ENCODE assay signal across 23 cellular contexts in genomic region chr16:52578007-52578828, GRCh38. TPM values are rescaled to one million over a fixed set of nuclear protein-coding genes. Genes with fewer than 3 reads are reported as not detected.
DNase-seq lines count a peak whose midpoint lies in the region; ATAC-seq and TF ChIP-seq lines count a peak whose summit lies in the region.
"Had no signal": no experiment of that assay in that cellular context is flagged by ENCODE, and none has a peak within 500 bp of the region (broad histone marks: within the 10 kb centered on the region; RNA-seq: fewer than 3 reads in every experiment).

No MANE protein-coding gene starts in this region.

- H3K4me3 ChIP-seq in mucosa of rectum (ENCODE audit: low read length in 2 of 2) (peak overlapping the region; percentile 21 to 23), foreskin fibroblast (ENCODE audit: low read depth in 1 of 2, low read length in 2 of 2) (no peak overlapping the region)
- H3K4me3 ChIP-seq: coronary artery, esophagus muscularis mucosa, gastrocnemius medialis, sigmoid colon, tibial nerve had no signal

- H3K9ac ChIP-seq in mucosa of rectum (ENCODE audit: low read depth in 1 of 2, low read length in 2 of 2): peak overlapping the region; percentile 4 to 24

- CTCF ChIA-PET in activated CD4-positive, alpha-beta memory T cell treated with anti-CD3 and anti-CD28 coated beads for 36 hours (lab: Charles Lee): no interaction called here

- H3K27me3 ChIP-seq in mucosa of rectum (ENCODE audit: control insufficient read depth in 2 of 2, insufficient read depth in 2 of 2, low read length in 2 of 2): no peaks in the 10 kb centered on the region
- H3K27me3 ChIP-seq: esophagus muscularis mucosa, gastrocnemius medialis, sigmoid colon, tibial nerve had no signal

- DNase-seq in NCI-H2029 (lab: John Stamatoyannopoulos, UW): peak; percentile 18
- DNase-seq in activated CD4-positive, alpha-beta memory T cell treated with anti-CD3 and anti-CD28 coated beads for 36 hours: no peak
- DNase-seq in foreskin fibroblast: no peak
- DNase-seq: activated CD4-positive, alpha-beta T cell treated with anti-CD3 and anti-CD28 coated beads, Interleukin-2, amount 10 ng/mL, durations not matched to agents 24 days and 14 days; activated naive CD4-positive, alpha-beta T cell treated with anti-CD3 and anti-CD28 coated beads, Interleukin-2, amount 10 ng/mL, durations not matched to agents 7 days and 5 days; amniotic stem cell; gastrocnemius medialis; H9; IMR-90; NCI-H524; sigmoid colon had no signal

- H3K27ac ChIP-seq in 22Rv1 (peak overlapping the region; percentile 95), VCaP (0 out of 2 replicates have a peak overlapping the region, but pooled peaks have one; percentile 5), mucosa of rectum (ENCODE audit: low read depth in 2 of 2, low read length in 2 of 2) (peak overlapping the region; percentile 58 to 60)
- H3K27ac ChIP-seq: coronary artery, esophagus muscularis mucosa, gastrocnemius medialis, sigmoid colon, tibial nerve had no signal

- no peaks in the 10 kb centered on the region for H3K9me3 ChIP-seq in mucosa of rectum (ENCODE audit: control insufficient read depth in 2 of 2, low read length in 2 of 2)
- H3K9me3 ChIP-seq: esophagus muscularis mucosa, gastrocnemius medialis, sigmoid colon, tibial nerve had no signal

- H3K9me3 Mint-ChIP-seq in activated CD4-positive, alpha-beta memory T cell treated with anti-CD3 and anti-CD28 coated beads for 36 hours: peaks cover 4% of the 10 kb centered on the region
- H3K9me3 Mint-ChIP-seq: activated CD4-positive, alpha-beta T cell treated with anti-CD3 and anti-CD28 coated beads, Interleukin-2, amount 10 ng/mL, durations not matched to agents 24 days and 14 days; activated T-helper 1 cell treated with anti-CD3 and anti-CD28 coated beads, Interleukin-12 subunit alpha, Interleukin-12 subunit beta, Interleukin-2, Interleukin-4 antibody, amounts not matched to agents 30 ng/mL and 10 ng/mL and 1 ng/mL, durations not matched to agents 14 hours and 24 hours and 36 hours; H9; nephron had no signal

- H3K27ac Mint-ChIP-seq in activated CD4-positive, alpha-beta memory T cell treated with anti-CD3 and anti-CD28 coated beads for 36 hours: no peak overlapping the region
- H3K27ac Mint-ChIP-seq: activated CD4-positive, alpha-beta T cell treated with anti-CD3 and anti-CD28 coated beads, Interleukin-2, amount 10 ng/mL, durations not matched to agents 24 days and 14 days; activated naive CD4-positive, alpha-beta T cell treated with anti-CD3 and anti-CD28 coated beads, Interleukin-2, amount 10 ng/mL, durations not matched to agents 7 days and 5 days; activated T-helper 1 cell treated with anti-CD3 and anti-CD28 coated beads, Interleukin-12 subunit alpha, Interleukin-12 subunit beta, Interleukin-2, Interleukin-4 antibody, amounts not matched to agents 30 ng/mL and 10 ng/mL and 1 ng/mL, durations not matched to agents 14 hours and 24 hours and 36 hours; B cell had no signal

- no peak for ATAC-seq in HG03432 (IDR thresholded peaks at IDR 0.05; ENCODE audit: unreplicated experiment)
- ATAC-seq in HG03457 (IDR thresholded peaks at IDR 0.05; ENCODE audit: unreplicated experiment): no peak
- ATAC-seq: gastrocnemius medialis had no signal

- H3K4me3 Mint-ChIP-seq in activated CD4-positive, alpha-beta memory T cell treated with anti-CD3 and anti-CD28 coated beads for 36 hours: no peak overlapping the region
- H3K4me3 Mint-ChIP-seq: activated CD4-positive, alpha-beta T cell treated with anti-CD3 and anti-CD28 coated beads, Interleukin-2, amount 10 ng/mL, durations not matched to agents 24 days and 14 days; activated naive CD4-positive, alpha-beta T cell treated with anti-CD3 and anti-CD28 coated beads, Interleukin-2, amount 10 ng/mL, durations not matched to agents 7 days and 5 days; activated T-helper 1 cell treated with anti-CD3 and anti-CD28 coated beads, Interleukin-12 subunit alpha, Interleukin-12 subunit beta, Interleukin-2, Interleukin-4 antibody, amounts not matched to agents 30 ng/mL and 10 ng/mL and 1 ng/mL, durations not matched to agents 14 hours and 24 hours and 36 hours; B cell; H9; nephron had no signal

- POLR2A ChIA-PET in activated CD4-positive, alpha-beta memory T cell treated with anti-CD3 and anti-CD28 coated beads for 36 hours (lab: Charles Lee): no interaction called here

- no peaks in the 10 kb centered on the region for H3K27me3 Mint-ChIP-seq in activated CD4-positive, alpha-beta memory T cell treated with anti-CD3 and anti-CD28 coated beads for 36 hours
- H3K27me3 Mint-ChIP-seq: activated CD4-positive, alpha-beta T cell treated with anti-CD3 and anti-CD28 coated beads, Interleukin-2, amount 10 ng/mL, durations not matched to agents 24 days and 14 days; activated naive CD4-positive, alpha-beta T cell treated with anti-CD3 and anti-CD28 coated beads, Interleukin-2, amount 10 ng/mL, durations not matched to agents 7 days and 5 days; B cell had no signal

- intact Hi-C loops in activated CD4-positive, alpha-beta memory T cell treated with anti-CD3 and anti-CD28 coated beads for 36 hours (cut with micrococcal nuclease): no loop called here

- no peaks in the 10 kb centered on the region for H3K36me3 Mint-ChIP-seq in activated CD4-positive, alpha-beta memory T cell treated with anti-CD3 and anti-CD28 coated beads for 36 hours
- H3K36me3 Mint-ChIP-seq: activated naive CD4-positive, alpha-beta T cell treated with anti-CD3 and anti-CD28 coated beads, Interleukin-2, amount 10 ng/mL, durations not matched to agents 7 days and 5 days had no signal

- H3K4me1 ChIP-seq in mucosa of rectum (ENCODE audit: control insufficient read depth in 2 of 2, insufficient read depth in 2 of 2, low read length in 2 of 2): peaks cover 12 to 41% of the 10 kb centered on the region in 2 donors
- H3K4me1 ChIP-seq: esophagus muscularis mucosa, gastrocnemius medialis, sigmoid colon, tibial nerve had no signal

- no peaks in the 10 kb centered on the region for H3K36me3 ChIP-seq in mucosa of rectum (ENCODE audit: control insufficient read depth in 2 of 2, insufficient read depth in 2 of 2, low read length in 2 of 2)
- H3K36me3 ChIP-seq: esophagus muscularis mucosa, gastrocnemius medialis, sigmoid colon, tibial nerve had no signal

- no peak for TF ChIP-seq CTCF in 22Rv1 (IDR thresholded peaks at IDR 0.05)
- TF ChIP-seq CTCF in VCaP (conservative IDR thresholded peaks at IDR 0.05): no peak
- no peak for TF ChIP-seq CTCF in foreskin fibroblast (IDR thresholded peaks at IDR 0.05; ENCODE audit: low read depth, low read length)

- H3K4me1 Mint-ChIP-seq in activated CD4-positive, alpha-beta memory T cell treated with anti-CD3 and anti-CD28 coated beads for 36 hours (ENCODE audit: low read depth): no peaks in the 10 kb centered on the region
- H3K4me1 Mint-ChIP-seq: activated CD4-positive, alpha-beta T cell treated with anti-CD3 and anti-CD28 coated beads, Interleukin-2, amount 10 ng/mL, durations not matched to agents 24 days and 14 days; activated naive CD4-positive, alpha-beta T cell treated with anti-CD3 and anti-CD28 coated beads, Interleukin-2, amount 10 ng/mL, durations not matched to agents 7 days and 5 days; B cell; nephron had no signal

RNA-seq across cellular contexts. Expression of gene TOX3, which starts 31.3 kb away (rescaled TPM):
- total RNA-seq in activated CD4-positive, alpha-beta memory T cell treated with anti-CD3 and anti-CD28 coated beads for 36 hours: not detected
- total RNA-seq: activated CD4-positive, alpha-beta T cell treated with anti-CD3 and anti-CD28 coated beads, Interleukin-2, amount 10 ng/mL, durations not matched to agents 24 days and 14 days; activated T-helper 1 cell treated with anti-CD3 and anti-CD28 coated beads, Interleukin-12 subunit alpha, Interleukin-12 subunit beta, Interleukin-2, Interleukin-4 antibody, amounts not matched to agents 30 ng/mL and 10 ng/mL and 1 ng/mL, durations not matched to agents 14 hours and 24 hours and 36 hours; B cell; IMR-90; T-helper 2 cell treated with Interferon-gamma antibody and Interleukin-4, amounts not matched to agents 100 ng/mL and 5 ng/mL, for 36 hours had no signal

Comparison
In these comparisons a context has a peak if more than half of its experiments do, and no peak if none do; other contexts are left out.
1. H3K27ac ChIP-seq: peak in every context shown above with its lines; median percentile 95 in 22Rv1; 59 in mucosa of rectum; 5 in VCaP.
2. H3K4me3 ChIP-seq: peak in mucosa of rectum (2 of 2); none in foreskin fibroblast (0 of 2).